In genomic region chr1:24481098-24481497, GRCh38 we compare ENCODE assay signal across 8 cellular contexts. TPM values are rescaled to one million over a fixed set of nuclear protein-coding genes. Genes with fewer than 3 reads are reported as not detected.
DNase-seq lines count a peak whose midpoint lies in the region; ATAC-seq and TF ChIP-seq lines count a peak whose summit lies in the region.

No MANE protein-coding gene starts in this region.

- H3K27me3 Mint-ChIP-seq in glutamatergic neuron (ENCODE audit: unreplicated experiment): no peaks in the 10 kb centered on the region

- no peak overlapping the region for H3K27ac Mint-ChIP-seq in glutamatergic neuron (ENCODE audit: unreplicated experiment)

- ATAC-seq in HG02759 (IDR thresholded peaks at IDR 0.05; ENCODE audit: unreplicated experiment): peak; percentile 43
- no peak for ATAC-seq in omental fat pad (ENCODE audit: low FRiP score)

- H3K9me3 Mint-ChIP-seq in glutamatergic neuron (ENCODE audit: unreplicated experiment): no peaks in the 10 kb centered on the region

- DNase-seq in AML-193 (lab: John Stamatoyannopoulos, UW): peak; percentile 39 to 62
- DNase-seq in activated CD4-positive, alpha-beta T cell treated with anti-CD3 and anti-CD28 coated beads for 24 hours (ENCODE audit: low read depth in 2 of 2): peak; percentile 34 to 45
- peak; percentile 40 for DNase-seq in iPS-NIHi7 (ENCODE audit: extremely low spot score)
- no peak for DNase-seq in NK-92 (lab: John Stamatoyannopoulos, UW; ENCODE audit: unreplicated experiment)
- DNase-seq in glutamatergic neuron: no peak
- DNase-seq in omental fat pad (ENCODE audit: low spot score): no peak
- DNase-seq in NCI-H345 (lab: John Stamatoyannopoulos, UW): no peak

- peaks cover 3% of the 10 kb centered on the region for H3K36me3 Mint-ChIP-seq in glutamatergic neuron (ENCODE audit: unreplicated experiment)

- no peaks in the 10 kb centered on the region for H3K4me1 Mint-ChIP-seq in glutamatergic neuron (ENCODE audit: low read depth, unreplicated experiment)

- TF ChIP-seq CTCF in glutamatergic neuron (IDR thresholded peaks at IDR 0.05; ENCODE audit: partially characterized antibody, unreplicated experiment): no peak
- no peak for TF ChIP-seq CTCF in omental fat pad (IDR thresholded peaks at IDR 0.05)

- no peak overlapping the region for H3K4me3 Mint-ChIP-seq in glutamatergic neuron (ENCODE audit: unreplicated experiment)

RNA-seq across cellular contexts. Expression of gene RCAN3, which starts 21.5 kb away (rescaled TPM):
- 21.8 TPM for total RNA-seq in glutamatergic neuron (ENCODE audit: unreplicated experiment)
- total RNA-seq in omental fat pad: 10 to 100 TPM in 1 of 4 donors, 1 to 10 TPM in 3; 2.9 to 10.1 (median 4.1) TPM

Comparison
In these comparisons a context has a peak if more than half of its experiments do, and no peak if none do; other contexts are left out.
1. DNase-seq: peak in AML-193 (2 of 2), activated CD4-positive, alpha-beta T cell treated with anti-CD3 and anti-CD28 coated beads for 24 hours (2 of 2) and iPS-NIHi7 (single experiment); none in NK-92 (single experiment), glutamatergic neuron (single experiment), omental fat pad (single experiment) and NCI-H345 (single experiment).